In genomic region chr7:133829336-133829897, GRCh38 we compare ENCODE assay signal across 1 cellular context.
TF ChIP-seq lines count a peak whose summit lies in the region.

No MANE protein-coding gene starts in this region.

TF ChIP-seq in HEK293, 187 proteins besides CTCF, POLR2A, EP300 and RAD21 (continued from another document):
- no peak for TF ChIP-seq PRDM10 (tag by site-specific recombination; IDR thresholded peaks at IDR 0.05)
